27 cellular contexts compared by ENCODE assay signal in the genomic region with DNA sequence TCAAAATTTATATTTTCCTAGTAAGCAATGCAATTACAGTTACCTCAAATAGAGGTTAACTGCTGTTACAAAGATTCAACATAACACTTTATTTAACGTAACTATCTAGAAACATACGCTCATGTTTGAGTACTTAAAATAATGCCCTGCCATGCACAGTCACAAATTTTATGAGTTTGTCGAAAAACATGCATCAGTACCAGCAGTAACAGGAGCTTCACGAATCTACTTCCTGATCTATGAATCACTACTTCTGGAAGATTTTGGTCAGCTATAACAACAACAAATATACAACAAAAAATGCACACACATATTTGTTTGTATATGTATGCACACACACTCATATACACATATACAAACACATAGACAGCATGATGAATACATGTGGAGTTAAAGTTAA.
DNase-seq lines count a peak whose midpoint lies in the region; ATAC-seq, FAIRE-seq and TF ChIP-seq lines count a peak whose summit lies in the region.
"Had no signal": no experiment of that assay in that cellular context is flagged by ENCODE, and none has a peak within 500 bp of the region (broad histone marks: within the 10 kb centered on the region; RNA-seq: fewer than 3 reads in every experiment).

No MANE protein-coding gene starts in this region.

- H3K9me3 ChIP-seq in Karpas-422 (ENCODE audit: low read length) (peaks cover 7% of the 10 kb centered on the region; the same call in 1 of the 2 replicates), ascending aorta (no peaks in the 10 kb centered on the region)
- H3K9me3 ChIP-seq: BE2C, BLaER1 had no signal

- H3K36me3 ChIP-seq in Karpas-422 (ENCODE audit: insufficient read depth, low read length), result no peaks in the 10 kb centered on the region
- H3K36me3 ChIP-seq in ascending aorta, result no peaks in the 10 kb centered on the region
- H3K36me3 ChIP-seq: BE2C, BLaER1 had no signal

- intact Hi-C loops in ascending aorta (cut with DNase I), result no loop called here

- H4K20me1 ChIP-seq in Karpas-422 (ENCODE audit: insufficient read depth, low read depth, low read length), result no peaks in the 10 kb centered on the region
- H4K20me1 ChIP-seq: BLaER1 had no signal

- H3K27me3 ChIP-seq in Karpas-422 (ENCODE audit: low read length), result no peaks in the 10 kb centered on the region
- H3K27me3 ChIP-seq in ascending aorta, result no peaks in the 10 kb centered on the region
- H3K27me3 ChIP-seq: BE2C, BLaER1 had no signal

- H3K27ac ChIP-seq in Karpas-422 (ENCODE audit: low read length), result no peak overlapping the region
- no peak overlapping the region for H3K27ac ChIP-seq in ascending aorta
- H3K27ac ChIP-seq: BLaER1 had no signal

- H3K9ac ChIP-seq in Karpas-422 (ENCODE audit: low read length), result no peak overlapping the region
- H3K9ac ChIP-seq: BLaER1 had no signal

- TF ChIP-seq CTCF in ascending aorta (IDR thresholded peaks at IDR 0.05), result no peak

- DNase-seq in Karpas-422 (no peak), RKO (ENCODE audit: low spot score) (peak; percentile 30), amniotic epithelial cell (ENCODE audit: low read depth) (peak; percentile 1), urothelium cell line (ENCODE audit: low spot score) (no peak), NCI-H69 (lab: John Stamatoyannopoulos, UW) (no peak), ascending aorta (ENCODE audit: low spot score in 2 of 2) (no peak), NCI-H526 treated with DMSO at 0.1 percent for 48 hours (lab: John Stamatoyannopoulos, UW) (no peak)
- DNase-seq: 8988T; ACHN; BE2C; C1 segment of cervical spinal cord; CD4-positive, alpha-beta memory T cell; CD4-positive, CD25-positive, alpha-beta regulatory T cell; CD8-positive, alpha-beta memory T cell; COR-L47; DMS 273 treated with DMSO at 0.1 percent for 48 hours; DMS153; DMS53; DMS79; DND-41; EL; GF-D8 had no signal

- H3K79me2 ChIP-seq in Karpas-422 (ENCODE audit: low read length), result no peaks in the 10 kb centered on the region

- H2AFZ ChIP-seq in Karpas-422 (ENCODE audit: low read length), result peak overlapping the region; percentile 46

- ATAC-seq in GM18868 (IDR thresholded peaks at IDR 0.05; ENCODE audit: unreplicated experiment), result no peak

- no peaks in the 10 kb centered on the region for H3K9me2 ChIP-seq in Karpas-422 (replicated peaks; ENCODE audit: insufficient read depth, low read length)

- FAIRE-seq in urothelium cell line (lab: Jason Lieb, UNC), result peak; percentile 79
- FAIRE-seq: A204.1, G401.6, GM12891 had no signal

- H3K4me3 ChIP-seq in Karpas-422 (ENCODE audit: low read length) (no peak overlapping the region), ascending aorta (no peak overlapping the region)
- H3K4me3 ChIP-seq: BLaER1 had no signal

- H3K4me1 ChIP-seq in Karpas-422 (ENCODE audit: low read length), result no peaks in the 10 kb centered on the region
- H3K4me1 ChIP-seq in ascending aorta, result no peaks in the 10 kb centered on the region
- H3K4me1 ChIP-seq: BE2C, BLaER1 had no signal

- H3K4me2 ChIP-seq in Karpas-422 (ENCODE audit: low read depth, low read length, poor library complexity, severe bottlenecking), result no peak overlapping the region
- H3K4me2 ChIP-seq: BLaER1 had no signal

Comparison
In these comparisons a context has a peak if more than half of its experiments do, and no peak if none do; other contexts are left out.
1. DNase-seq: peak in RKO (single experiment) and amniotic epithelial cell (single experiment); none in Karpas-422 (single experiment), urothelium cell line (single experiment), NCI-H69 (single experiment), ascending aorta (0 of 2) and NCI-H526 treated with DMSO at 0.1 percent for 48 hours (single experiment).